ENCODE assay signal across 10 cellular contexts in genomic region chr2:225112362-225113111, GRCh38.
DNase-seq lines count a peak whose midpoint lies in the region; ATAC-seq and TF ChIP-seq lines count a peak whose summit lies in the region.
"Had no signal": no experiment of that assay in that cellular context is flagged by ENCODE, and none has a peak within 500 bp of the region (broad histone marks: within the 10 kb centered on the region; RNA-seq: fewer than 3 reads in every experiment).

No MANE protein-coding gene starts in this region.

- peak; percentile 64 for ATAC-seq in GM19043 (IDR thresholded peaks at IDR 0.05; ENCODE audit: low read depth, unreplicated experiment)
- ATAC-seq in HG02981 (IDR thresholded peaks at IDR 0.05; ENCODE audit: unreplicated experiment): peak; percentile 54
- peak; percentile 85 to 89 for ATAC-seq in stimulated activated naive B cell treated with anti-CD40 and anti-IgM and Interleukin-4, amounts not matched to agents 10 μg/mL and 1 μg/mL and 100 μg/mL, for 72 hours (replicated peaks)
- ATAC-seq: body of pancreas had no signal

- no peaks in the 10 kb centered on the region for H3K27me3 Mint-ChIP-seq in stimulated activated naive B cell treated with anti-CD40 and anti-IgM and Interleukin-4, amounts not matched to agents 10 μg/mL and 1 μg/mL and 100 μg/mL, for 72 hours
- H3K27me3 Mint-ChIP-seq: stimulated activated naive CD8-positive, alpha-beta T cell treated with anti-CD3 and anti-CD28 coated beads, Interleukin-15, Interleukin-2, amounts not matched to agents 100 ng/mL and 50 ng/mL, for 24 hours had no signal

- no peak for TF ChIP-seq CTCF in lower leg skin (IDR thresholded peaks at IDR 0.05)

- peak overlapping the region; percentile 58 to 61 for H3K4me3 Mint-ChIP-seq in stimulated activated naive B cell treated with anti-CD40 and anti-IgM and Interleukin-4, amounts not matched to agents 10 μg/mL and 1 μg/mL and 100 μg/mL, for 72 hours
- H3K4me3 Mint-ChIP-seq: stimulated activated naive CD8-positive, alpha-beta T cell treated with anti-CD3 and anti-CD28 coated beads, Interleukin-15, Interleukin-2, amounts not matched to agents 100 ng/mL and 50 ng/mL, for 24 hours had no signal

- peaks cover 0 to 1% of the 10 kb centered on the region in 2 donors for H3K9me3 Mint-ChIP-seq in stimulated activated naive B cell treated with anti-CD40 and anti-IgM and Interleukin-4, amounts not matched to agents 10 μg/mL and 1 μg/mL and 100 μg/mL, for 72 hours
- H3K9me3 Mint-ChIP-seq: stimulated activated naive CD8-positive, alpha-beta T cell treated with anti-CD3 and anti-CD28 coated beads, Interleukin-15, Interleukin-2, amounts not matched to agents 100 ng/mL and 50 ng/mL, for 24 hours had no signal

- no peak overlapping the region for H3K4me3 ChIP-seq in lower leg skin (ENCODE audit: low read depth, poor library complexity, severe bottlenecking)
- H3K4me3 ChIP-seq: body of pancreas had no signal

- no peaks in the 10 kb centered on the region for H3K36me3 Mint-ChIP-seq in stimulated activated naive B cell treated with anti-CD40 and anti-IgM and Interleukin-4, amounts not matched to agents 10 μg/mL and 1 μg/mL and 100 μg/mL, for 72 hours

- intact Hi-C loops in lower leg skin (cut with DNase I; ENCODE audit: low total_unique reads): no loop called here

- peak; percentile 21 for DNase-seq in SIG-M5 (lab: John Stamatoyannopoulos, UW)
- peak; percentile 12 for DNase-seq in stimulated activated naive B cell treated with anti-CD40 and anti-IgM and Interleukin-4, amounts not matched to agents 10 μg/mL and 1 μg/mL and 100 μg/mL, for 72 hours
- no peak for DNase-seq in GM03348 (ENCODE audit: low spot score)
- DNase-seq in lower leg skin (ENCODE audit: low spot score in 2 of 2): no peak
- DNase-seq in NCI-H128 (lab: John Stamatoyannopoulos, UW; ENCODE audit: unreplicated experiment): no peak
- DNase-seq: SHP77 treated with DMSO at 0.1 percent for 48 hours had no signal

- peak overlapping the region; percentile 73 for H3K27ac Mint-ChIP-seq in stimulated activated naive B cell treated with anti-CD40 and anti-IgM and Interleukin-4, amounts not matched to agents 10 μg/mL and 1 μg/mL and 100 μg/mL, for 72 hours
- H3K27ac Mint-ChIP-seq: stimulated activated naive CD8-positive, alpha-beta T cell treated with anti-CD3 and anti-CD28 coated beads, Interleukin-15, Interleukin-2, amounts not matched to agents 100 ng/mL and 50 ng/mL, for 24 hours had no signal

- WGBS in lower leg skin, 2 donors: 78 to 83% methylated on average over 10 of the region's 10 CpGs

- H3K4me1 Mint-ChIP-seq in stimulated activated naive B cell treated with anti-CD40 and anti-IgM and Interleukin-4, amounts not matched to agents 10 μg/mL and 1 μg/mL and 100 μg/mL, for 72 hours: peaks cover 18 to 34% of the 10 kb centered on the region in 2 donors

- no peak for TF ChIP-seq POLR2A in lower leg skin (IDR thresholded peaks at IDR 0.05)

Comparison
In these comparisons a context has a peak if more than half of its experiments do, and no peak if none do; other contexts are left out.
1. DNase-seq: peak in SIG-M5 (single experiment) and stimulated activated naive B cell treated with anti-CD40 and anti-IgM and Interleukin-4, amounts not matched to agents 10 μg/mL and 1 μg/mL and 100 μg/mL, for 72 hours (single experiment); none in GM03348 (single experiment), lower leg skin (0 of 2) and NCI-H128 (single experiment).
2. Peak in every context shown above with its lines, with median percentiles within 50 percentile points of each other: ATAC-seq.